In the genomic region with DNA sequence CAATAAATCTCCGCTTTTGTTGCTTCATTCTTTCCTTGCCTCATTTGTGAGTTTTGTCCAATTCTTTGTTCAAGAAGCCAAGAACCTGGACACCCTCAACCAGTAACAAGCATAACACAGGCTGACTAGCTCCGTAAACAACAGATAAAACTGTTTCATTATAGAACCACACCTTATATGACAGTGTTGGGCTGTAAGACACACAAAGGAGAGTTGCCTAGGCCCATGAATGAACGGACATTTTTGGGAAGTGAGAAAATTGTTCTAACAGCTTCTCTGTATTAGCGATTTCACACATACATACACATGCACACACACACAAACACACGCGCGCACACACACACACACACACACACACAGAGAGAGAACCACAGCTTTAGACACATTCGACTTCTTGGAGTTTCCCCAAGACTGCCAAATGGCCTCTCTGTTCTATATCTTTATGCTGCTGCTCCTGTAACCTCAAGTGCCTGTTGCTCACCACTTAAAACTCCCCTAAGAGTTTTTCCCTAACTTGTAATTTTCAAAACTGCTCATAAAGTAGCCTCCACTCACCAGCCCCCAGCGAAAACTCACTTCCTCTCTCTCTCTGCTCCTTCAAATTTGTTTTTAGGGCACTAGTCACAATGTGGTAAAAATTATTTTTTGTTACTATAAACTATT, we compare ENCODE assay signal across 9 cellular contexts. TPM values are rescaled to one million over a fixed set of nuclear protein-coding genes. Genes with fewer than 3 reads are reported as not detected.
DNase-seq lines count a peak whose midpoint lies in the region; ATAC-seq, FAIRE-seq and TF ChIP-seq lines count a peak whose summit lies in the region.
"Had no signal": no experiment of that assay in that cellular context is flagged by ENCODE, and none has a peak within 500 bp of the region (broad histone marks: within the 10 kb centered on the region; RNA-seq: fewer than 3 reads in every experiment).

No MANE protein-coding gene starts in this region.

- H3K4me1 ChIP-seq in iPS-15b (ENCODE audit: control insufficient read depth, insufficient read depth, low read length) (peaks cover 25% of the 10 kb centered on the region), HepG2 (ENCODE audit: insufficient read depth, low read length) (peaks cover 14% of the 10 kb centered on the region)

- no TSS peak for BruUV-seq in HepG2 (replicated peaks; lab: Mats Ljungman, UMichigan)

- intact Hi-C loops in HepG2 (cut with micrococcal nuclease; ENCODE audit: unreplicated experiment) = no loop called here

- H3K4me2 ChIP-seq in HepG2 (ENCODE audit: low read depth, low read length) = no peak overlapping the region

- no peak for FAIRE-seq in HepG2 (lab: Jason Lieb, UNC)

- H3K36me3 ChIP-seq in iPS-15b (ENCODE audit: control insufficient read depth, insufficient read depth, low read length) (peaks cover 16% of the 10 kb centered on the region), HepG2 (replicated peaks in 1 of 2; ENCODE audit: control insufficient read depth in 1 of 2, insufficient read depth in 2 of 2, low read length in 2 of 2) (peaks cover 0 to 12% of the 10 kb centered on the region in 2 experiments; a peak in 1 of 5 replicates)

- no peak for TF ChIP-seq CTCF in HepG2 (CRISPR knock-in tag; IDR thresholded peaks at IDR 0.05)

- peak overlapping the region; percentile 26 for H3K9ac ChIP-seq in iPS-15b (ENCODE audit: low read depth, low read length)
- H3K9ac ChIP-seq in HepG2 (ENCODE audit: insufficient read depth, low read depth, low read length) = no peak overlapping the region

- no peaks in the 10 kb centered on the region for H3K79me2 ChIP-seq in HepG2 (ENCODE audit: insufficient read depth, low read length)

- DNase-seq in HepG2 (ENCODE audit: low spot score) (no peak), NCI-H748 (lab: John Stamatoyannopoulos, UW; ENCODE audit: unreplicated experiment) (no peak), KG1 (lab: John Stamatoyannopoulos, UW) (no peak), NCI-H2227 (lab: John Stamatoyannopoulos, UW; ENCODE audit: unreplicated experiment) (no peak)

- H3K27me3 ChIP-seq in iPS-15b (ENCODE audit: control insufficient read depth, insufficient read depth, low read length) (no peaks in the 10 kb centered on the region), HepG2 (ENCODE audit: control insufficient read depth in 1 of 2, insufficient read depth in 2 of 2, low read length in 2 of 2) (no peaks in the 10 kb centered on the region)

- POLR2A ChIA-PET in HepG2 (lab: Yijun Ruan, JAX) = no interaction called here

- H3K27ac ChIP-seq in HepG2 (ENCODE audit: extremely low read length, insufficient read depth, low read length) = no peak overlapping the region

- 58% methylated on average over 9 of the region's 9 CpGs for WGBS in HepG2 (ENCODE audit: low lambda C conversion rate)

- CTCF ChIA-PET in HepG2 (lab: Yijun Ruan, JAX; ENCODE audit: low intra/inter-chr PET ratio, low total read pairs) = no interaction called here

- no peaks in the 10 kb centered on the region for H4K20me1 ChIP-seq in HepG2 (ENCODE audit: insufficient read depth, low read length)

- H3K4me3 ChIP-seq in GM08714 (ENCODE audit: low read length) = peak overlapping the region; percentile 31
- H3K4me3 ChIP-seq in iPS-15b (ENCODE audit: low read depth, low read length) = no peak overlapping the region
- no peak overlapping the region for H3K4me3 ChIP-seq in HepG2 (replicated peaks in 1 of 3; ENCODE audit: insufficient read depth in 1 of 3, low read depth in 2 of 3, low read length in 3 of 3)

- H2AFZ ChIP-seq in HepG2 (ENCODE audit: low read length) = no peak overlapping the region

- TF ChIP-seq EP300 in HepG2 (IDR thresholded peaks at IDR 0.05; ENCODE audit: low read depth in 2 of 2, low read length in 2 of 2) (no peak), HepG2 (CRISPR knock-in tag; IDR thresholded peaks at IDR 0.05; ENCODE audit: borderline replicate concordance) (no peak)

- no peak for TF ChIP-seq POLR2A in HepG2 (IDR thresholded peaks at IDR 0.05; ENCODE audit: insufficient read depth in 1 of 2, low read depth in 2 of 2, low read length in 2 of 2)

- in situ Hi-C loops in HepG2 (cut with HindIII; ENCODE audit: extremely low pct_ligation_motif_present, low pct_unique_long_range_greater_than_20kb) = no loop called here

- peak; percentile 48 for ATAC-seq in GM19463 (IDR thresholded peaks at IDR 0.05; ENCODE audit: unreplicated experiment)
- peak; percentile 49 for ATAC-seq in HG03342 (IDR thresholded peaks at IDR 0.05; ENCODE audit: unreplicated experiment)
- ATAC-seq in HepG2 = no peak
- ATAC-seq: HCT116 had no signal

- no peaks in the 10 kb centered on the region for H3K9me3 ChIP-seq in iPS-15b (ENCODE audit: control insufficient read depth, insufficient read depth, low read length)
- no peaks in the 10 kb centered on the region for H3K9me3 ChIP-seq in HepG2 (ENCODE audit: low read length)

- no peak for TF ChIP-seq RAD21 in HepG2 (CRISPR knock-in tag; IDR thresholded peaks at IDR 0.05)

TF ChIP-seq in HepG2, 621 proteins besides CTCF, POLR2A, EP300 and RAD21 (continues in another document):
- TF ChIP-seq IRX3 (CRISPR knock-in tag; IDR thresholded peaks at IDR 0.05; ENCODE audit: borderline replicate concordance, low read depth) (no peak), KDM1A (CRISPR knock-in tag; IDR thresholded peaks at IDR 0.05) (no peak), MIER3 (CRISPR knock-in tag; IDR thresholded peaks at IDR 0.05; ENCODE audit: borderline replicate concordance) (no peak), ZSCAN25 (CRISPR knock-in tag; IDR thresholded peaks at IDR 0.05) (no peak), SNRNP70 (IDR thresholded peaks at IDR 0.05; ENCODE audit: low read depth, low read length) (no peak)
- TF ChIP-seq, protein P1, sequence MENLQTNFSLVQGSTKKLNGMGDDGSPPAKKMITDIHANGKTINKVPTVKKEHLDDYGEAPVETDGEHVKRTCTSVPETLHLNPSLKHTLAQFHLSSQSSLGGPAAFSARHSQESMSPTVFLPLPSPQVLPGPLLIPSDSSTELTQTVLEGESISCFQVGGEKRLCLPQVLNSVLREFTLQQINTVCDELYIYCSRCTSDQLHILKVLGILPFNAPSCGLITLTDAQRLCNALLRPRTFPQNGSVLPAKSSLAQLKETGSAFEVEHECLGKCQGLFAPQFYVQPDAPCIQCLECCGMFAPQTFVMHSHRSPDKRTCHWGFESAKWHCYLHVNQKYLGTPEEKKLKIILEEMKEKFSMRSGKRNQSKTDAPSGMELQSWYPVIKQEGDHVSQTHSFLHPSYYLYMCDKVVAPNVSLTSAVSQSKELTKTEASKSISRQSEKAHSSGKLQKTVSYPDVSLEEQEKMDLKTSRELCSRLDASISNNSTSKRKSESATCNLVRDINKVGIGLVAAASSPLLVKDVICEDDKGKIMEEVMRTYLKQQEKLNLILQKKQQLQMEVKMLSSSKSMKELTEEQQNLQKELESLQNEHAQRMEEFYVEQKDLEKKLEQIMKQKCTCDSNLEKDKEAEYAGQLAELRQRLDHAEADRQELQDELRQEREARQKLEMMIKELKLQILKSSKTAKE (CRISPR knock-in tag; IDR thresholded peaks at IDR 0.05; ENCODE audit: borderline replicate concordance) = no peak
- TF ChIP-seq, protein P2, sequence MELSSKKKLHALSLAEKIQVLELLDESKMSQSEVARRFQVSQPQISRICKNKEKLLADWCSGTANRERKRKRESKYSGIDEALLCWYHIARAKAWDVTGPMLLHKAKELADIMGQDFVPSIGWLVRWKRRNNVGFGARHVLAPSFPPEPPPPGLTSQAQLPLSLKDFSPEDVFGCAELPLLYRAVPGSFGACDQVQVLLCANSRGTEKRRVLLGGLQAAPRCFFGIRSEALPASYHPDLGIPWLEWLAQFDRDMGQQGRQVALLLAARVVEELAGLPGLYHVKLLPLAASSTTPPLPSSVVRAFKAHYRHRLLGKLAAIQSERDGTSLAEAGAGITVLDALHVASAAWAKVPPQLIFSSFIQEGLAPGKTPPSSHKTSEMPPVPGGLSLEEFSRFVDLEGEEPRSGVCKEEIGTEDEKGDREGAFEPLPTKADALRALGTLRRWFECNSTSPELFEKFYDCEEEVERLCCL (CRISPR knock-in tag; IDR thresholded peaks at IDR 0.05; ENCODE audit: borderline replicate concordance) = no peak

RNA-seq across cellular contexts. Expression of gene CTSC, which starts 35.9 kb away (rescaled TPM):
- 69.3 and 144 TPM in 2 replicates for total RNA-seq in HepG2 (2016; rRNA removed; fragmentation: Illumina TruSeq; extraction: Trizol)
- total RNA-seq in HepG2 (2016; cell fraction: cytosol; rRNA removed; fragmentation: Illumina TruSeq; extraction: Trizol; ENCODE audit: low read depth) = 10.1 and 12.6 TPM in 2 replicates
- total RNA-seq in HepG2 (2016; cell fraction: insoluble cytoplasmic fraction; rRNA removed; fragmentation: Illumina TruSeq; extraction: Trizol) = 73.3 and 148 TPM in 2 replicates
- 17.2 and 21.5 TPM in 2 replicates for total RNA-seq in HepG2 (2016; cell fraction: membrane; rRNA removed; fragmentation: Illumina TruSeq; extraction: Trizol)
- 143 and 153 TPM in 2 replicates for total RNA-seq in HepG2 (2016; cell fraction: nucleus; rRNA removed; fragmentation: Illumina TruSeq; extraction: Trizol)
- 151 and 210 TPM in 2 replicates for polyA plus RNA-seq in HepG2 (2011; rRNA removed)
- polyA plus RNA-seq in HepG2 (2011; cell fraction: cytosol; rRNA removed) = 144 and 152 TPM in 2 replicates
- 49.6 and 56.2 TPM in 2 replicates for polyA plus RNA-seq in HepG2 (2011; cell fraction: nucleus; rRNA removed)
- 102 and 112 TPM in 2 replicates for polyA plus RNA-seq in HepG2 (2012)
- polyA plus RNA-seq in HepG2 (2016; cell fraction: cytosol; fragmentation: Illumina TruSeq; extraction: Trizol; ENCODE audit: low read depth) = 12.9 TPM in 2 replicates
- 79.7 and 80.7 TPM in 2 replicates for polyA plus RNA-seq in HepG2 (2016; cell fraction: insoluble cytoplasmic fraction; fragmentation: Illumina TruSeq; extraction: Trizol; ENCODE audit: low read depth)
- polyA plus RNA-seq in HepG2 (2016; cell fraction: membrane; fragmentation: Illumina TruSeq; extraction: Trizol; ENCODE audit: low read depth) = 19.3 and 20.8 TPM in 2 replicates
- polyA plus RNA-seq in HepG2 (2016; cell fraction: nucleus; fragmentation: Illumina TruSeq; extraction: Trizol; ENCODE audit: insufficient read depth, low read depth) = 187 and 211 TPM in 2 replicates
- polyA minus RNA-seq in HepG2 (2011; rRNA and poly(A)+ RNA removed; ENCODE audit: low replicate concordance) = 63.5 and 157 TPM in 2 replicates
- 116 and 179 TPM in 2 replicates for polyA minus RNA-seq in HepG2 (2011; cell fraction: cytosol; rRNA and poly(A)+ RNA removed)
- polyA minus RNA-seq in HepG2 (2011; cell fraction: nucleus; rRNA and poly(A)+ RNA removed) = 87.6 and 93.5 TPM in 2 replicates
